10 cellular contexts compared by ENCODE assay signal in genomic region chr6:139126255-139126654, GRCh38. TPM values are rescaled to one million over a fixed set of nuclear protein-coding genes. Genes with fewer than 3 reads are reported as not detected.
DNase-seq lines count a peak whose midpoint lies in the region; ATAC-seq and TF ChIP-seq lines count a peak whose summit lies in the region.
"Had no signal": no experiment of that assay in that cellular context is flagged by ENCODE, and none has a peak within 500 bp of the region (broad histone marks: within the 10 kb centered on the region; RNA-seq: fewer than 3 reads in every experiment).

No MANE protein-coding gene starts in this region.

- peak overlapping the region; percentile 35 for H3K4me3 ChIP-seq in CD8-positive, alpha-beta memory T cell (ENCODE audit: low read length)
- no peak overlapping the region for H3K4me3 ChIP-seq in brain microvascular endothelial cell (ENCODE audit: low read depth, low read length)
- no peak overlapping the region for H3K4me3 ChIP-seq in BE2C (ENCODE audit: low read depth, low read length)

- H3K27me3 Mint-ChIP-seq in CD8-positive, alpha-beta memory T cell, result no peaks in the 10 kb centered on the region
- H3K27me3 Mint-ChIP-seq in natural killer cell treated with Interleukin-12 subunit alpha and Interleukin-12 subunit beta and Interleukin-15 and Interleukin-18, amount 100 ng/mL, for 72 hours, result no peaks in the 10 kb centered on the region

- H3K4me1 ChIP-seq in CD8-positive, alpha-beta memory T cell (ENCODE audit: insufficient read depth, low read length), result peaks cover 51% of the 10 kb centered on the region
- no peaks in the 10 kb centered on the region for H3K4me1 ChIP-seq in BE2C

- peaks cover 0 to under 1% (median under 1%) of the 10 kb centered on the region in 5 donors for H3K9me3 Mint-ChIP-seq in CD8-positive, alpha-beta memory T cell
- no peaks in the 10 kb centered on the region for H3K9me3 Mint-ChIP-seq in natural killer cell treated with Interleukin-12 subunit alpha and Interleukin-12 subunit beta and Interleukin-15 and Interleukin-18, amount 100 ng/mL, for 72 hours

- peak; percentile 73 to 77 for ATAC-seq in natural killer cell treated with Interleukin-12 subunit alpha and Interleukin-12 subunit beta and Interleukin-15 and Interleukin-18, amount 100 ng/mL, for 72 hours
- ATAC-seq in GM21619 (IDR thresholded peaks at IDR 0.05; ENCODE audit: unreplicated experiment) (no peak), GM18870 (IDR thresholded peaks at IDR 0.05; ENCODE audit: unreplicated experiment) (no peak)

- H3K4me1 Mint-ChIP-seq in CD8-positive, alpha-beta memory T cell, result peaks cover 43 to 58% (median 55%) of the 10 kb centered on the region in 3 donors
- peaks cover 23 to 24% of the 10 kb centered on the region in 2 donors for H3K4me1 Mint-ChIP-seq in natural killer cell treated with Interleukin-12 subunit alpha and Interleukin-12 subunit beta and Interleukin-15 and Interleukin-18, amount 100 ng/mL, for 72 hours (ENCODE audit: low read depth in 2 of 2)

- CTCF ChIA-PET in CD8-positive, alpha-beta memory T cell (lab: Charles Lee), result interaction anchor here (0.9 to 2.8 kb wide), 10 partner anchors 8 to 310 kb away, joined by 3 to 29 read pairs (median 16); partner anchors contain the start of genes CITED2, HECA and TXLNB

- H3K36me3 ChIP-seq in CD8-positive, alpha-beta memory T cell (ENCODE audit: insufficient read depth, low read length), result no peaks in the 10 kb centered on the region
- H3K36me3 ChIP-seq in brain microvascular endothelial cell (replicated peaks) (no peaks in the 10 kb centered on the region), BE2C (no peaks in the 10 kb centered on the region)

- POLR2A ChIA-PET in CD8-positive, alpha-beta memory T cell (lab: Charles Lee), result interaction anchor here (0.9 to 2.1 kb wide), 6 partner anchors 8 to 166 kb away, joined by 3 to 9 read pairs (median 4); partner anchors contain the start of gene TXLNB

- H3K27ac Mint-ChIP-seq in CD8-positive, alpha-beta memory T cell, result peak overlapping the region; percentile 83 to 97 (median 92)
- H3K27ac Mint-ChIP-seq in natural killer cell treated with Interleukin-12 subunit alpha and Interleukin-12 subunit beta and Interleukin-15 and Interleukin-18, amount 100 ng/mL, for 72 hours, result peak overlapping the region; percentile 57 to 86

- no peak for TF ChIP-seq CTCF in brain microvascular endothelial cell (IDR thresholded peaks at IDR 0.05; ENCODE audit: low read depth, low read length, missing control alignments)
- TF ChIP-seq CTCF in GM13977 (IDR thresholded peaks at IDR 0.05; ENCODE audit: extremely low read depth, insufficient read depth, missing control alignments), result no peak
- no peak for TF ChIP-seq CTCF in BE2C (IDR thresholded peaks at IDR 0.05; ENCODE audit: low read depth, low read length)

- H3K4me3 Mint-ChIP-seq in CD8-positive, alpha-beta memory T cell, result peak overlapping the region in 5 of 7 donors; percentile 6 to 74 (median 39)
- H3K4me3 Mint-ChIP-seq in natural killer cell treated with Interleukin-12 subunit alpha and Interleukin-12 subunit beta and Interleukin-15 and Interleukin-18, amount 100 ng/mL, for 72 hours, result peak overlapping the region; percentile 71

- H3K36me3 Mint-ChIP-seq in CD8-positive, alpha-beta memory T cell, result peaks cover 0 to 2% (median under 1%) of the 10 kb centered on the region in 3 donors
- H3K36me3 Mint-ChIP-seq in natural killer cell treated with Interleukin-12 subunit alpha and Interleukin-12 subunit beta and Interleukin-15 and Interleukin-18, amount 100 ng/mL, for 72 hours, result no peaks in the 10 kb centered on the region

- in situ Hi-C loops in brain microvascular endothelial cell (cut with HindIII; ENCODE audit: low pct_ligation_motif_present, low sequenced_read_pairs) (no loop called here), GM13977 (cut with MboI; ENCODE audit: low pct_unique_long_range_greater_than_20kb, low sequenced_read_pairs, unreplicated experiment) (loop anchor here (10.0 kb wide), 1 partner anchor 239 kb away; no protein-coding TSS in a partner anchor)

- no peaks in the 10 kb centered on the region for H3K9me3 ChIP-seq in CD8-positive, alpha-beta memory T cell (ENCODE audit: low read length)
- no peaks in the 10 kb centered on the region for H3K9me3 ChIP-seq in BE2C

- H3K27ac ChIP-seq in CD8-positive, alpha-beta memory T cell (ENCODE audit: low read depth, low read length), result peak overlapping the region; percentile 17
- no peak overlapping the region for H3K27ac ChIP-seq in brain microvascular endothelial cell

- DNase-seq in CD8-positive, alpha-beta memory T cell, result no peak
- DNase-seq in NCI-H226, result peak; percentile 73
- DNase-seq in brain microvascular endothelial cell, result peak; percentile 83
- no peak for DNase-seq in natural killer cell treated with Interleukin-12 subunit alpha and Interleukin-12 subunit beta and Interleukin-15 and Interleukin-18, amount 100 ng/mL, for 72 hours (ENCODE audit: low spot score)
- DNase-seq in GM13977 (ENCODE audit: low spot score), result no peak
- DNase-seq in BE2C, result no peak
- DNase-seq: NCI-H1105 treated with DMSO at 0.1 percent for 48 hours, substantia nigra had no signal

- no peaks in the 10 kb centered on the region for H3K27me3 ChIP-seq in CD8-positive, alpha-beta memory T cell (ENCODE audit: insufficient read depth, low read length, poor library complexity, severe bottlenecking)
- H3K27me3 ChIP-seq in brain microvascular endothelial cell (replicated peaks) (no peaks in the 10 kb centered on the region), BE2C (no peaks in the 10 kb centered on the region)

RNA-seq across cellular contexts. Expression of gene HECA, which starts 8.6 kb away (rescaled TPM):
- 10 to 100 TPM; 63.4 to 64.6 TPM for total RNA-seq in CD8-positive, alpha-beta memory T cell
- 9.0 TPM for polyA plus RNA-seq in CD8-positive, alpha-beta memory T cell
- total RNA-seq in natural killer cell treated with Interleukin-12 subunit alpha and Interleukin-12 subunit beta and Interleukin-15 and Interleukin-18, amount 100 ng/mL, for 72 hours, result 10 to 100 TPM; 30.3 to 34.5 TPM
- not detected for polyA plus RNA-seq in BE2C (2012; ENCODE audit: insufficient read depth, insufficient read length, low read depth)

Comparison
In these comparisons a context has a peak if more than half of its experiments do, and no peak if none do; other contexts are left out.
1. DNase-seq: peak in NCI-H226 (single experiment) and brain microvascular endothelial cell (single experiment); none in CD8-positive, alpha-beta memory T cell (0 of 5), natural killer cell treated with Interleukin-12 subunit alpha and Interleukin-12 subunit beta and Interleukin-15 and Interleukin-18, amount 100 ng/mL, for 72 hours (single experiment), GM13977 (single experiment) and BE2C (single experiment).
2. ATAC-seq: peak in natural killer cell treated with Interleukin-12 subunit alpha and Interleukin-12 subunit beta and Interleukin-15 and Interleukin-18, amount 100 ng/mL, for 72 hours (2 of 2); none in GM21619 (single experiment) and GM18870 (single experiment).